21 cellular contexts compared by ENCODE assay signal in genomic region chrX:123291623-123292022, GRCh38.
DNase-seq lines count a peak whose midpoint lies in the region; ATAC-seq lines count a peak whose summit lies in the region.
"Had no signal": no experiment of that assay in that cellular context is flagged by ENCODE, and none has a peak within 500 bp of the region (broad histone marks: within the 10 kb centered on the region; RNA-seq: fewer than 3 reads in every experiment).

No MANE protein-coding gene starts in this region.

- intact Hi-C loops in posterior vena cava (cut with DNase I), result no loop called here

- H3K27me3 ChIP-seq in SJCRH30, result no peaks in the 10 kb centered on the region

- no peak overlapping the region for H3K27ac ChIP-seq in SJCRH30
- H3K27ac ChIP-seq: C4-2B had no signal

- no peaks in the 10 kb centered on the region for H3K36me3 ChIP-seq in SJCRH30

- DNase-seq in COLO829 (ENCODE audit: low spot score), result peak; percentile 33
- DNase-seq in DMS153 treated with DMSO at 0.1 percent for 48 hours (lab: John Stamatoyannopoulos, UW; ENCODE audit: unreplicated experiment), result peak; percentile 59
- DNase-seq in NCI-H1105 treated with DMSO at 0.1 percent for 48 hours (lab: John Stamatoyannopoulos, UW), result peak; percentile 0
- no peak for DNase-seq in left lobe of liver (ENCODE audit: low spot score)
- DNase-seq in posterior vena cava (ENCODE audit: low spot score), result no peak
- DNase-seq in NCI-H82 treated with DMSO at 0.1 percent for 48 hours (lab: John Stamatoyannopoulos, UW; ENCODE audit: unreplicated experiment), result no peak
- DNase-seq in SJCRH30, result no peak
- no peak for DNase-seq in activated CD4-positive, alpha-beta T cell treated with anti-CD3 and anti-CD28 coated beads for 48 hours
- DNase-seq: AML-193, EL, HCEC 1CT, KBM-7, NCI-H1048, NCI-H1694, NCI-H446 treated with DMSO at 0.1 percent for 48 hours, NCI-H774, OCI-M1, SHP77, T1000 had no signal

- no peaks in the 10 kb centered on the region for H3K4me1 ChIP-seq in SJCRH30

- H3K9me3 ChIP-seq in SJCRH30 (replicated peaks), result no peaks in the 10 kb centered on the region

- ATAC-seq in left lobe of liver, result peak; percentile 15
- ATAC-seq: GM23338 had no signal

- H3K4me3 ChIP-seq in SJCRH30, result no peak overlapping the region
- H3K4me3 ChIP-seq: GM23338 had no signal

Comparison
In these comparisons a context has a peak if more than half of its experiments do, and no peak if none do; other contexts are left out.
1. DNase-seq: peak in COLO829 (single experiment), DMS153 treated with DMSO at 0.1 percent for 48 hours (single experiment) and NCI-H1105 treated with DMSO at 0.1 percent for 48 hours (single experiment); none in left lobe of liver (single experiment), posterior vena cava (single experiment), NCI-H82 treated with DMSO at 0.1 percent for 48 hours (single experiment), SJCRH30 (0 of 2) and activated CD4-positive, alpha-beta T cell treated with anti-CD3 and anti-CD28 coated beads for 48 hours (single experiment).